ENCODE assay signal across 21 cellular contexts in the genomic region with DNA sequence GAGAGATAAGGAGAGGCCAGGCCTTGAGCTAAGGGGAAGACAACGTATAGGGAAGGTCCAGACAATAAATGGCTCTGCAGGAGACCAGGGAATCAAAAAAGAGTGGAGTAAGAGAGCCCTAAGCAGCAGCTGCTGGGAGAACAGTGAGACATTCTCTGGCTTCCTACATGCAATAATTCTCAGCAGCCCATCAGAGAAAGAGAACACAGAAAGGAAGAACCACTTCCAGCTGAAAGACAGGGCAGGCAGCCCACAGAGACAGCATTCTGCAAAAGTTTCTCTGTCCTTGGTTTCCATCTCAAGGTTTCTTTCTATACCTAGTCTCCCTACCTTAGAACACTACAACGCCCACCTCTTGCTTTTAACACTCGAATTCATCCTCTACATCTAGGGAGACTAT.
"Had no signal": no experiment of that assay in that cellular context is flagged by ENCODE, and none has a peak within 500 bp of the region (broad histone marks: within the 10 kb centered on the region; RNA-seq: fewer than 3 reads in every experiment).

No MANE protein-coding gene starts in this region.

- ATAC-seq: activated CD8-positive, alpha-beta T cell treated with anti-CD3 and anti-CD28 coated beads for 36 hours; activated T-cell treated with anti-CD3 and anti-CD28 coated beads, Interleukin-2, amount 50 U/mL, for 4 hours; heart right ventricle; left colon; natural killer cell; right cardiac atrium; T-cell had no signal

- H3K27ac ChIP-seq: heart right ventricle, tibial nerve, vagina, VCaP had no signal

- DNase-seq: activated CD8-positive, alpha-beta T cell treated with anti-CD3 and anti-CD28 coated beads for 36 hours; activated effector memory CD4-positive, alpha-beta T cell treated with anti-CD3 and anti-CD28 coated beads, Interleukin-2, amount 50 U/mL, for 16 hours; activated naive CD8-positive, alpha-beta T cell treated with anti-CD3 and anti-CD28 coated beads for 36 hours; activated T-cell treated with anti-CD3 and anti-CD28 coated beads, Interleukin-2, amount 50 U/mL, for 4 hours; amygdala; cortex of kidney; effector CD8-positive, alpha-beta T cell; heart right ventricle; left colon; natural killer cell; occipital lobe; right cardiac atrium; small intestine; stimulated activated CD4-positive, alpha-beta T cell treated with anti-CD3 and anti-CD28 coated beads, Interleukin-4, amount 100 ng/mL, for 24 hours; stimulated activated naive CD4-positive, alpha-beta T cell treated with Interleukin-2 at 50 U/mL for 16 hours; substantia nigra; T-cell had no signal

- H3K9me3 ChIP-seq: heart right ventricle, tibial nerve, vagina had no signal

- H3K4me1 ChIP-seq: tibial nerve, vagina had no signal

- H3K36me3 ChIP-seq: heart right ventricle, tibial nerve, vagina had no signal

- H3K4me3 ChIP-seq: heart right ventricle, lung, tibial nerve, vagina had no signal

- H3K27me3 ChIP-seq: heart right ventricle, tibial nerve, vagina had no signal
